9 cellular contexts compared by ENCODE assay signal in genomic region chr1:180510882-180511281, GRCh38. TPM values are rescaled to one million over a fixed set of nuclear protein-coding genes. Genes with fewer than 3 reads are reported as not detected.
"Had no signal": no experiment of that assay in that cellular context is flagged by ENCODE, and none has a peak within 500 bp of the region (broad histone marks: within the 10 kb centered on the region; RNA-seq: fewer than 3 reads in every experiment).

No MANE protein-coding gene starts in this region.

- FAIRE-seq: G401.6, GM12878, GM12891, GM12892, GM18507, GM19239 had no signal

- DNase-seq: GDM1, GF-D8 had no signal

- H3K4me3 ChIP-seq: GM12878 had no signal

- ATAC-seq: GM12878 had no signal

RNA-seq across cellular contexts. Expression of gene OVAAL, which starts 47.9 kb away (rescaled TPM):
- total RNA-seq: G401, GM12878 had no signal
